In genomic region chr17:28599311-28600184, GRCh38 we compare ENCODE assay signal across 8 cellular contexts. TPM values are rescaled to one million over a fixed set of nuclear protein-coding genes. Genes with fewer than 3 reads are reported as not detected.
A peak's percentile ranks its signal among the peaks of the same experiment; 100 is the strongest.
DNase-seq lines count a peak whose midpoint lies in the region; ATAC-seq and TF ChIP-seq lines count a peak whose summit lies in the region.

No MANE protein-coding gene starts in this region.

- no peaks in the 10 kb centered on the region for H3K9me3 ChIP-seq in skeletal muscle satellite cell (replicated peaks; ENCODE audit: low read length)

- H3K4me2 ChIP-seq in skeletal muscle satellite cell (ENCODE audit: low read length) = peak overlapping the region; percentile 97

- peak; percentile 84 for DNase-seq in GM12865 (ENCODE audit: low read depth)
- peak; percentile 86 for DNase-seq in NAMALWA (ENCODE audit: low spot score)
- peak; percentile 54 for DNase-seq in T follicular helper cell (ENCODE audit: low read depth)
- DNase-seq in astrocyte of the hippocampus (ENCODE audit: low read depth, low spot score) = peak; percentile 84
- no peak for DNase-seq in NCI-H128 (lab: John Stamatoyannopoulos, UW; ENCODE audit: unreplicated experiment)

- no peak for TF ChIP-seq CTCF in GM12865 (IDR thresholded peaks at IDR 0.05; ENCODE audit: insufficient read depth, low read depth, low read length, missing control alignments)

- no peaks in the 10 kb centered on the region for H3K36me3 ChIP-seq in skeletal muscle satellite cell (ENCODE audit: insufficient read depth, low read length)

- H3K4me3 ChIP-seq in GM12865 (ENCODE audit: low read depth, low read length) (peak overlapping the region; percentile 70), iPS-11a (ENCODE audit: low read depth, low read length) (peak overlapping the region; percentile 71), skeletal muscle satellite cell (ENCODE audit: low read length) (peak overlapping the region; percentile 93)

- H3K4me1 ChIP-seq in skeletal muscle satellite cell (ENCODE audit: control insufficient read depth, insufficient read depth, low read length) = peaks cover 21% of the 10 kb centered on the region

- H3K9ac ChIP-seq in skeletal muscle satellite cell (ENCODE audit: low read depth, low read length) = peak overlapping the region; percentile 91

- peak; percentile 36 for ATAC-seq in HG02571 (IDR thresholded peaks at IDR 0.05; ENCODE audit: unreplicated experiment)

- no peaks in the 10 kb centered on the region for H3K27me3 ChIP-seq in skeletal muscle satellite cell (ENCODE audit: control insufficient read depth, insufficient read depth, low read length)

RNA-seq across cellular contexts. Expression of gene SPAG5, which starts 0.7 kb away (rescaled TPM):
- 22.1 and 35.8 TPM in 2 replicates for total RNA-seq in skeletal muscle satellite cell (2012; rRNA removed)

RNA-seq across cellular contexts. Expression of gene RSKR, which starts 14.4 kb away (rescaled TPM):
- total RNA-seq in skeletal muscle satellite cell (2012; rRNA removed) = 6.3 and 8.6 TPM in 2 replicates

RNA-seq across cellular contexts. Expression of gene ALDOC, which starts 22.9 kb away (rescaled TPM):
- 20.5 and 38.5 TPM in 2 replicates for total RNA-seq in skeletal muscle satellite cell (2012; rRNA removed)

RNA-seq across cellular contexts. Expression of gene PIGS, which starts 28.2 kb away (rescaled TPM):
- 38.7 and 40.8 TPM in 2 replicates for total RNA-seq in skeletal muscle satellite cell (2012; rRNA removed)

RNA-seq across cellular contexts. Expression of gene BLTP2, which starts 45.4 kb away (rescaled TPM):
- 119 and 128 TPM in 2 replicates for total RNA-seq in skeletal muscle satellite cell (2012; rRNA removed)
